ENCODE assay signal across 2 cellular contexts in the genomic region with DNA sequence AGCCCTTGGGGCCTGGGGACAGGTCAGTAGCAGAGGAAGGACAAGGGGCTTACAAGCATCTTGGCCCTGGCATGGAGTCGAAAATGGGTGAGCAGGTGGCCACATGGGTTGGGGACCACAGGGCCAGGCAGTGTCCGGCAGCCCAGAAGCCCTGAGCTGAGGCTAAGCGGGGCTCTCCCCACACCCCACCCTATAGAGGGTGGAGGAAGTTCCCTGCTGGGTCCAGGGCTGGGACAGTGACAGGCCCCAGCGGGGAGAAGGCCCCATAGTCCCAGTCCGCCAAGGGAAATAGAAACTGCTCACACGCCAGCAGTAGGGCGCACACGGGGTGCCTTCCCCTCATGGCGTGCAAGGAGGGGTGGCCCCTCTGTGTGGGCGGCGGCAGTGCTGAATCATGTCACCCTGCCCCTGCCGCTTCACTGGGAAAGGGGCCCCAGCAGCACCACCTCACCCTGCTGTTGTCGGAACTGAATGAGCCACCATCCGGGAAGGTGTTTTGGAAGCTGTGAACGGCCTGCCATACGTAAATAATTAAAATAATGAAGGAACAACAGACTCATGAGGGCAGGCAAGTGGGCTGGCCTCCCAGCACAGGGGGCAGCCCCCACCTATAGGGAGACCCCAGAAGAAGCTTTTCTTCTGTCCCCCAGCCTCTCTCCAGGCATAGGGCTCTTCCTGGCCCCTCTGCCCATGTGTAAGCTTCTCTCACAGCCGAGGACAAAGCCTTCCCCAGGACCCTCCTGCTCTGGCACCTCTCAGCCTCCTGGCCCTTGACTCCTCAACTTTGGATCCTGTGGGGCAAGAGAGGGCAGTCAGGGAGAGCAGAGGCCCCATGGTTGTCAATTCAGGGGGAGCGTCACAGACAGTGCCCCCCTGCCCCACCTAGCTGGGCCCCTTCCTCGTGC.
TF ChIP-seq lines count a peak whose summit lies in the region.

No MANE protein-coding gene starts in this region.

TF ChIP-seq in SK-N-SH, 30 proteins besides CTCF, POLR2A, EP300 and RAD21 (continued from another document):
- no peak for TF ChIP-seq TEAD4 (IDR thresholded peaks at IDR 0.05; ENCODE audit: borderline replicate concordance, insufficient read depth)
- TF ChIP-seq GATA2 (CRISPR knock-in tag; IDR thresholded peaks at IDR 0.05), result no peak
- TF ChIP-seq TCF12 (IDR thresholded peaks at IDR 0.05), result no peak
- TF ChIP-seq, protein P1, sequence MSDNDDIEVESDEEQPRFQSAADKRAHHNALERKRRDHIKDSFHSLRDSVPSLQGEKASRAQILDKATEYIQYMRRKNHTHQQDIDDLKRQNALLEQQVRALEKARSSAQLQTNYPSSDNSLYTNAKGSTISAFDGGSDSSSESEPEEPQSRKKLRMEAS (IDR thresholded peaks at IDR 0.05; ENCODE audit: low read depth), result no peak
- no peak for TF ChIP-seq EZH2phosphoT487 (IDR thresholded peaks at IDR 0.05; ENCODE audit: borderline replicate concordance, low read depth)
- no peak for TF ChIP-seq TAF1 (IDR thresholded peaks at IDR 0.05; ENCODE audit: borderline replicate concordance, low read depth, low read length)
- TF ChIP-seq, protein P2, sequence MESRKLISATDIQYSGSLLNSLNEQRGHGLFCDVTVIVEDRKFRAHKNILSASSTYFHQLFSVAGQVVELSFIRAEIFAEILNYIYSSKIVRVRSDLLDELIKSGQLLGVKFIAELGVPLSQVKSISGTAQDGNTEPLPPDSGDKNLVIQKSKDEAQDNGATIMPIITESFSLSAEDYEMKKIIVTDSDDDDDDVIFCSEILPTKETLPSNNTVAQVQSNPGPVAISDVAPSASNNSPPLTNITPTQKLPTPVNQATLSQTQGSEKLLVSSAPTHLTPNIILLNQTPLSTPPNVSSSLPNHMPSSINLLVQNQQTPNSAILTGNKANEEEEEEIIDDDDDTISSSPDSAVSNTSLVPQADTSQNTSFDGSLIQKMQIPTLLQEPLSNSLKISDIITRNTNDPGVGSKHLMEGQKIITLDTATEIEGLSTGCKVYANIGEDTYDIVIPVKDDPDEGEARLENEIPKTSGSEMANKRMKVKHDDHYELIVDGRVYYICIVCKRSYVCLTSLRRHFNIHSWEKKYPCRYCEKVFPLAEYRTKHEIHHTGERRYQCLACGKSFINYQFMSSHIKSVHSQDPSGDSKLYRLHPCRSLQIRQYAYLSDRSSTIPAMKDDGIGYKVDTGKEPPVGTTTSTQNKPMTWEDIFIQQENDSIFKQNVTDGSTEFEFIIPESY (IDR thresholded peaks at IDR 0.05; ENCODE audit: borderline replicate concordance, low read depth), result no peak
- TF ChIP-seq RFX5 (IDR thresholded peaks at IDR 0.05; ENCODE audit: low read length), result no peak
- no peak for TF ChIP-seq FOXM1 (IDR thresholded peaks at IDR 0.05; ENCODE audit: low read depth)
- TF ChIP-seq, protein P3, sequence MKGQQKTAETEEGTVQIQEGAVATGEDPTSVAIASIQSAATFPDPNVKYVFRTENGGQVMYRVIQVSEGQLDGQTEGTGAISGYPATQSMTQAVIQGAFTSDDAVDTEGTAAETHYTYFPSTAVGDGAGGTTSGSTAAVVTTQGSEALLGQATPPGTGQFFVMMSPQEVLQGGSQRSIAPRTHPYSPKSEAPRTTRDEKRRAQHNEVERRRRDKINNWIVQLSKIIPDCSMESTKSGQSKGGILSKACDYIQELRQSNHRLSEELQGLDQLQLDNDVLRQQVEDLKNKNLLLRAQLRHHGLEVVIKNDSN (IDR thresholded peaks at IDR 0.05; ENCODE audit: borderline replicate concordance, low read depth), result no peak
- TF ChIP-seq CHD2 (IDR thresholded peaks at IDR 0.05; ENCODE audit: low read length, partially characterized antibody), result no peak

TF ChIP-seq in SK-N-SH treated with all-trans-retinoic acid at 6 μM for 48 hours, 23 proteins besides CTCF, POLR2A, EP300 and RAD21 (continued from another document):
- TF ChIP-seq RARB (CRISPR knock-in tag; IDR thresholded peaks at IDR 0.05), result no peak
- TF ChIP-seq ZFP3 (CRISPR knock-in tag; IDR thresholded peaks at IDR 0.05), result no peak
- TF ChIP-seq ZNF565 (CRISPR knock-in tag; conservative IDR thresholded peaks at IDR 0.05; ENCODE audit: low read depth), result no peak
- no peak for TF ChIP-seq TOX (CRISPR knock-in tag; IDR thresholded peaks at IDR 0.05; ENCODE audit: borderline replicate concordance)
- TF ChIP-seq SNAI2 (CRISPR knock-in tag; IDR thresholded peaks at IDR 0.05), result no peak
- no peak for TF ChIP-seq CSDC2 (CRISPR knock-in tag; IDR thresholded peaks at IDR 0.05)
- TF ChIP-seq, protein P4, sequence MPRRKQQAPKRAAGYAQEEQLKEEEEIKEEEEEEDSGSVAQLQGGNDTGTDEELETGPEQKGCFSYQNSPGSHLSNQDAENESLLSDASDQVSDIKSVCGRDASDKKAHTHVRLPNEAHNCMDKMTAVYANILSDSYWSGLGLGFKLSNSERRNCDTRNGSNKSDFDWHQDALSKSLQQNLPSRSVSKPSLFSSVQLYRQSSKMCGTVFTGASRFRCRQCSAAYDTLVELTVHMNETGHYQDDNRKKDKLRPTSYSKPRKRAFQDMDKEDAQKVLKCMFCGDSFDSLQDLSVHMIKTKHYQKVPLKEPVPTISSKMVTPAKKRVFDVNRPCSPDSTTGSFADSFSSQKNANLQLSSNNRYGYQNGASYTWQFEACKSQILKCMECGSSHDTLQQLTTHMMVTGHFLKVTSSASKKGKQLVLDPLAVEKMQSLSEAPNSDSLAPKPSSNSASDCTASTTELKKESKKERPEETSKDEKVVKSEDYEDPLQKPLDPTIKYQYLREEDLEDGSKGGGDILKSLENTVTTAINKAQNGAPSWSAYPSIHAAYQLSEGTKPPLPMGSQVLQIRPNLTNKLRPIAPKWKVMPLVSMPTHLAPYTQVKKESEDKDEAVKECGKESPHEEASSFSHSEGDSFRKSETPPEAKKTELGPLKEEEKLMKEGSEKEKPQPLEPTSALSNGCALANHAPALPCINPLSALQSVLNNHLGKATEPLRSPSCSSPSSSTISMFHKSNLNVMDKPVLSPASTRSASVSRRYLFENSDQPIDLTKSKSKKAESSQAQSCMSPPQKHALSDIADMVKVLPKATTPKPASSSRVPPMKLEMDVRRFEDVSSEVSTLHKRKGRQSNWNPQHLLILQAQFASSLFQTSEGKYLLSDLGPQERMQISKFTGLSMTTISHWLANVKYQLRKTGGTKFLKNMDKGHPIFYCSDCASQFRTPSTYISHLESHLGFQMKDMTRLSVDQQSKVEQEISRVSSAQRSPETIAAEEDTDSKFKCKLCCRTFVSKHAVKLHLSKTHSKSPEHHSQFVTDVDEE (CRISPR knock-in tag; IDR thresholded peaks at IDR 0.05), result no peak
- TF ChIP-seq, protein P5, sequence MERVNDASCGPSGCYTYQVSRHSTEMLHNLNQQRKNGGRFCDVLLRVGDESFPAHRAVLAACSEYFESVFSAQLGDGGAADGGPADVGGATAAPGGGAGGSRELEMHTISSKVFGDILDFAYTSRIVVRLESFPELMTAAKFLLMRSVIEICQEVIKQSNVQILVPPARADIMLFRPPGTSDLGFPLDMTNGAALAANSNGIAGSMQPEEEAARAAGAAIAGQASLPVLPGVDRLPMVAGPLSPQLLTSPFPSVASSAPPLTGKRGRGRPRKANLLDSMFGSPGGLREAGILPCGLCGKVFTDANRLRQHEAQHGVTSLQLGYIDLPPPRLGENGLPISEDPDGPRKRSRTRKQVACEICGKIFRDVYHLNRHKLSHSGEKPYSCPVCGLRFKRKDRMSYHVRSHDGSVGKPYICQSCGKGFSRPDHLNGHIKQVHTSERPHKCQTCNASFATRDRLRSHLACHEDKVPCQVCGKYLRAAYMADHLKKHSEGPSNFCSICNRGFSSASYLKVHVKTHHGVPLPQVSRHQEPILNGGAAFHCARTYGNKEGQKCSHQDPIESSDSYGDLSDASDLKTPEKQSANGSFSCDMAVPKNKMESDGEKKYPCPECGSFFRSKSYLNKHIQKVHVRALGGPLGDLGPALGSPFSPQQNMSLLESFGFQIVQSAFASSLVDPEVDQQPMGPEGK (CRISPR knock-in tag; IDR thresholded peaks at IDR 0.05; ENCODE audit: borderline replicate concordance), result no peak
- no peak for TF ChIP-seq ESRRG (CRISPR knock-in tag; IDR thresholded peaks at IDR 0.05)
